Comparison of ENCODE assay signal across 18 cellular contexts in the genomic region with DNA sequence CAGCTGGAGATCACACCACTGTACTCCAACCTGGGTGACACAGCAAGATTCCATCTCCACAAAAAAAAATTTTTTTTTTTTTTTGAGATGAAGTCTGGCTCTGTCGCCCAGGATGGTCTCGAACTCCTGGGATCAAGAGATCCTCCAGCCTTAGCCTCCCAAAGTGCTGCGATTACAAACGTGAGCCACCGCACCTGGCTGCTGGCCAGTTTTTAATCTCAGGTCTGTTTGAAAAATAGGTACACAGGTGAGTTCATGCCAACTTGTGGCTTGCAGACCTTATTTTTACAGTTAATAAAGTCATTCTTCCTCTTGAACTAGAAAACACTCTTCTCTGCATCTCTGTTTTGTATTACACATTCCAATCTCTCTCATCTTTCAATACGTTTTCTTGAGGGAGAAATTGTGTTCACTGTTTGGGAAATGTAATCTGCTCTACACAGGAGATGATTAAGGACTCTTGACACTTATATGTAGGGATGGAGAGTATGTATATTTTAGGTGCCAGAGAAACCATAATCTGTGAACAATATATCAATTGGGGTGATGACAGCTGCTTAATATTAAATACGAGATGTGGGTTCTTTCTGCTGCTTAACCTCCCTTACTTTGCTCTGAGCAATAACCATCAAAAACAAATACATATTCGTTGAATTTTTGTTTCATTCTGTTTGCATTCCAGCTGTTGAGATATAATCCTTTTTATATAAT.
"Had no signal": no experiment of that assay in that cellular context is flagged by ENCODE, and none has a peak within 500 bp of the region (broad histone marks: within the 10 kb centered on the region; RNA-seq: fewer than 3 reads in every experiment).

No MANE protein-coding gene starts in this region.

- H3K27ac ChIP-seq: left lung, vagina had no signal

- H3K4me1 ChIP-seq: vagina had no signal

- ATAC-seq: activated T-cell treated with anti-CD3 and anti-CD28 coated beads, Interleukin-2, amount 50 U/mL, for 4 hours; left lung had no signal

- H3K9me3 Mint-ChIP-seq: activated T-cell treated with anti-CD3 and anti-CD28 coated beads, Interleukin-2, amount 50 U/mL, for 4 hours; stimulated activated naive CD8-positive, alpha-beta T cell treated with anti-CD3 and anti-CD28 coated beads, Interleukin-15, Interleukin-2, amounts not matched to agents 100 ng/mL and 50 ng/mL, for 24 hours had no signal

- H3K36me3 ChIP-seq: left lung, vagina had no signal

- DNase-seq: activated CD4-positive, alpha-beta T cell treated with anti-CD3 and anti-CD28 coated beads, Interleukin-2, amount 50 U/mL, for 1 hour; activated CD4-positive, CD25-positive, alpha-beta regulatory T cell treated with anti-CD3 and anti-CD28 coated beads, Interleukin-2, amount 50 U/mL, for 72 hours; activated CD8-positive, alpha-beta memory T cell treated with anti-CD3 and anti-CD28 coated beads, Interleukin-2, amount 50 U/mL, for 4 hours; activated naive CD4-positive, alpha-beta T cell treated with anti-CD3 and anti-CD28 coated beads, Interleukin-2, amount 50 U/mL, for 16 hours; activated T-cell treated with anti-CD3 and anti-CD28 coated beads, Interleukin-2, amount 50 U/mL, for 4 hours; cerebellar nuclear complex; cortex of kidney; erythroblast; head of caudate nucleus; kidney; left lung; midbrain; nephron progenitor cell; occipital lobe; retina; trophoblast cell had no signal

- H3K4me3 Mint-ChIP-seq: activated T-cell treated with anti-CD3 and anti-CD28 coated beads, Interleukin-2, amount 50 U/mL, for 4 hours; nephron progenitor cell; stimulated activated naive CD8-positive, alpha-beta T cell treated with anti-CD3 and anti-CD28 coated beads, Interleukin-15, Interleukin-2, amounts not matched to agents 100 ng/mL and 50 ng/mL, for 24 hours had no signal

- H3K4me3 ChIP-seq: left lung, vagina had no signal

- H3K9me3 ChIP-seq: left lung, vagina had no signal

- H3K27me3 ChIP-seq: left lung, vagina had no signal

- H3K27ac Mint-ChIP-seq: nephron progenitor cell; stimulated activated naive CD8-positive, alpha-beta T cell treated with anti-CD3 and anti-CD28 coated beads, Interleukin-15, Interleukin-2, amounts not matched to agents 100 ng/mL and 50 ng/mL, for 24 hours had no signal
